In genomic region chr1:200458780-200459179, GRCh38 we compare ENCODE assay signal across 7 cellular contexts.
"Had no signal": no experiment of that assay in that cellular context is flagged by ENCODE, and none has a peak within 500 bp of the region (broad histone marks: within the 10 kb centered on the region; RNA-seq: fewer than 3 reads in every experiment).

No MANE protein-coding gene starts in this region.

- H3K4me3 ChIP-seq: GM23248, HAP-1 had no signal

- DNase-seq: GM23248, GOT3, H7, IMR-90, KBM-7 had no signal

- H3K36me3 ChIP-seq: HAP-1 had no signal

- H3K27ac ChIP-seq: GM23248 had no signal

- ATAC-seq: HCT116 had no signal

- H3K9me3 ChIP-seq: HAP-1 had no signal

- H3K4me1 ChIP-seq: HAP-1 had no signal
